ENCODE assay signal across 22 cellular contexts in the genomic region with DNA sequence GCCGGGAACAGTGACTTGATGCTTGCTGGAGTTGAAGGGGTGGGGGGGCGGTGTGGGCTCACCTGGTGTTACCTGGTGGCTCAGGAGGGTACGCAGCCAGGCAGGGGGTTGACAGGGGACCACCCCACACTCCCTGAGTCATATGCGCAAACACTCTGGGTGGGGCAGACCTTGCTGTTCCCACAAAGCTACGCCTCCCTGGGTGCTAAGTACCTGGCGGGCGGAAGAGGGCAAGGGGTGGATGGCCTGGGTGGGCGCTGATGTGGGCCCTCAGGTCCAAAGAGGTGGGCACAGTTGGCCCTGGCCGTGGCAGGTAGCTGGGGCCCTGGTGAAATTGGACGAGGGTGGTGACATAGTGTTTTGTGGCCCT. TPM values are rescaled to one million over a fixed set of nuclear protein-coding genes. Genes with fewer than 3 reads are reported as not detected.
A peak's percentile ranks its signal among the peaks of the same experiment; 100 is the strongest.
DNase-seq lines count a peak whose midpoint lies in the region; ATAC-seq and TF ChIP-seq lines count a peak whose summit lies in the region.
"Had no signal": no experiment of that assay in that cellular context is flagged by ENCODE, and none has a peak within 500 bp of the region (broad histone marks: within the 10 kb centered on the region; RNA-seq: fewer than 3 reads in every experiment).

No MANE protein-coding gene starts in this region.

- H3K36me3 Mint-ChIP-seq in chondrocyte (ENCODE audit: low read depth) (peaks cover 13% of the 10 kb centered on the region), osteocyte (ENCODE audit: unreplicated experiment) (peaks cover 13% of the 10 kb centered on the region)

- ATAC-seq in Panc1 (no peak), GM19324 (IDR thresholded peaks at IDR 0.05; ENCODE audit: low FRiP score, unreplicated experiment) (no peak)

- TF ChIP-seq POLR2A in suprapubic skin (IDR thresholded peaks at IDR 0.05): no peak

- TF ChIP-seq CTCF in Panc1 (IDR thresholded peaks at IDR 0.05): no peak
- TF ChIP-seq CTCF in chondrocyte (IDR thresholded peaks at IDR 0.05): no peak
- no peak for TF ChIP-seq CTCF in osteocyte (IDR thresholded peaks at IDR 0.05)
- TF ChIP-seq CTCF in suprapubic skin (IDR thresholded peaks at IDR 0.05): no peak

- H3K36me3 ChIP-seq in BLaER1: no peaks in the 10 kb centered on the region
- H3K36me3 ChIP-seq in Panc1 (ENCODE audit: control insufficient read depth, insufficient read depth, low read length): no peaks in the 10 kb centered on the region; the same call in none of the 2 replicates
- H3K36me3 ChIP-seq in suprapubic skin: peaks cover 12% of the 10 kb centered on the region
- H3K36me3 ChIP-seq: lower lobe of right lung, MG63, ovary, right atrium auricular region had no signal

- POLR2A ChIA-PET in Panc1 (lab: Charles Lee): interaction anchor here (0.6 to 0.9 kb wide), 4 partner anchors 12 to 548 kb away, joined by 3 to 19 read pairs (median 6); no protein-coding TSS in a partner anchor

- H3K27me3 ChIP-seq in BLaER1 (0 out of 2 replicates have a peak, but pooled peaks cover under 1% of the 10 kb centered on the region), Panc1 (ENCODE audit: control insufficient read depth, insufficient read depth, low read length) (no peaks in the 10 kb centered on the region), suprapubic skin (no peaks in the 10 kb centered on the region)
- H3K27me3 ChIP-seq: foreskin keratinocyte, MG63, ovary, right atrium auricular region had no signal

- in situ Hi-C loops in Panc1 (cut with HindIII; ENCODE audit: low pct_unique_long_range_greater_than_20kb, low sequenced_read_pairs): no loop called here

- intact Hi-C loops in Panc1 (cut with micrococcal nuclease; ENCODE audit: unreplicated experiment): no loop called here

- CTCF ChIA-PET in Panc1 (lab: Charles Lee): interaction anchor here (0.7 kb wide), 1 partner anchor 123 kb away, joined by 12 read pairs; no protein-coding TSS in a partner anchor

- peak overlapping the region; percentile 78 for H3K9ac ChIP-seq in BLaER1

- H3K9me3 ChIP-seq in BLaER1 (no peaks in the 10 kb centered on the region), Panc1 (ENCODE audit: control insufficient read depth, insufficient read depth, low read depth, low read length) (no peaks in the 10 kb centered on the region), suprapubic skin (no peaks in the 10 kb centered on the region)
- H3K9me3 ChIP-seq: lower lobe of right lung, MG63, ovary, right atrium auricular region had no signal

- peaks cover 84% of the 10 kb centered on the region for H3K4me1 ChIP-seq in BLaER1
- H3K4me1 ChIP-seq in Panc1 (ENCODE audit: control insufficient read depth, insufficient read depth, low read length): peaks cover 82% of the 10 kb centered on the region
- peaks cover 21% of the 10 kb centered on the region for H3K4me1 ChIP-seq in suprapubic skin

- H3K27me3 Mint-ChIP-seq in chondrocyte (ENCODE audit: low read depth): no peaks in the 10 kb centered on the region
- H3K27me3 Mint-ChIP-seq in osteocyte (ENCODE audit: unreplicated experiment): no peaks in the 10 kb centered on the region

- H3K4me2 ChIP-seq in BLaER1: peak overlapping the region; percentile 99

- BruUV-seq in Panc1 (replicated peaks; lab: Mats Ljungman, UMichigan): no TSS peak

- peak overlapping the region; percentile 91 for H3K27ac ChIP-seq in BLaER1
- H3K27ac ChIP-seq in Panc1 (ENCODE audit: low read length): peak overlapping the region; percentile 93
- H3K27ac ChIP-seq in suprapubic skin: no peak overlapping the region
- H3K27ac ChIP-seq: foreskin keratinocyte, HL-60, lower lobe of right lung, ovary, right atrium auricular region had no signal

- DNase-seq in Panc1 (ENCODE audit: low read depth, low spot score) (no peak), chondrocyte (ENCODE audit: low spot score) (no peak), osteocyte (ENCODE audit: extremely low spot score, unreplicated experiment) (no peak), NCI-H446 treated with DMSO at 0.1 percent for 48 hours (lab: John Stamatoyannopoulos, UW) (no peak), suprapubic skin (ENCODE audit: low spot score in 2 of 2) (no peak), DMS79 (lab: John Stamatoyannopoulos, UW) (no peak)
- DNase-seq: activated CD4-positive, alpha-beta T cell treated with anti-CD3 and anti-CD28 coated beads for 48 hours; EL; lower lobe of right lung; MG63; NCI-H1436 treated with DMSO at 0.1 percent for 48 hours; NCI-H526 treated with DMSO at 0.1 percent for 48 hours; stimulated activated CD8-positive, alpha-beta memory T cell treated with anti-CD3 and anti-CD28 coated beads, Interleukin-4, amount 100 ng/mL, for 48 hours; T-helper 1 cell had no signal

- no peak for TF ChIP-seq EP300 in suprapubic skin (IDR thresholded peaks at IDR 0.05)

- H3K4me3 ChIP-seq in BLaER1 (peak overlapping the region; percentile 54), Panc1 (ENCODE audit: low read depth in 2 of 2, low read length in 2 of 2) (no peak overlapping the region), suprapubic skin (no peak overlapping the region)
- H3K4me3 ChIP-seq: lower lobe of right lung, MG63, ovary, right atrium auricular region had no signal

- H3K27ac Mint-ChIP-seq in chondrocyte (ENCODE audit: unreplicated experiment) (peak overlapping the region; percentile 89), osteocyte (ENCODE audit: unreplicated experiment) (peak overlapping the region; percentile 72)
- H3K27ac Mint-ChIP-seq: activated T-helper 2 cell treated with anti-CD3 and anti-CD28 coated beads, Interferon-gamma antibody, Interleukin-2, Interleukin-4, amounts not matched to agents 10 μg/mL and 5 μg/mL and 100 μg/mL, durations not matched to agents 14 hours and 24 hours and 36 hours; IgD-negative memory B cell had no signal

- no peak overlapping the region for H3K4me3 Mint-ChIP-seq in chondrocyte (ENCODE audit: unreplicated experiment)
- H3K4me3 Mint-ChIP-seq in osteocyte (ENCODE audit: unreplicated experiment): peak overlapping the region; percentile 42

- H4K20me1 ChIP-seq in BLaER1: peaks cover 58% of the 10 kb centered on the region

- 78% methylated on average over 8 of the region's 10 CpGs for WGBS in suprapubic skin

- no peaks in the 10 kb centered on the region for H3K9me3 Mint-ChIP-seq in chondrocyte (ENCODE audit: low read depth)
- H3K9me3 Mint-ChIP-seq in osteocyte (ENCODE audit: unreplicated experiment): no peaks in the 10 kb centered on the region
- H3K9me3 Mint-ChIP-seq: activated T-helper 2 cell treated with anti-CD3 and anti-CD28 coated beads, Interferon-gamma antibody, Interleukin-2, Interleukin-4, amounts not matched to agents 10 μg/mL and 5 μg/mL and 100 μg/mL, durations not matched to agents 14 hours and 24 hours and 36 hours; IgD-negative memory B cell had no signal

- peaks cover 43% of the 10 kb centered on the region for H3K4me1 Mint-ChIP-seq in chondrocyte (ENCODE audit: low read depth)
- H3K4me1 Mint-ChIP-seq in osteocyte (ENCODE audit: unreplicated experiment): peaks cover 40% of the 10 kb centered on the region

RNA-seq across cellular contexts. Expression of a gene that starts 13.9 kb away (rescaled TPM):
- total RNA-seq in Panc1 (2021; ENCODE audit: unreplicated experiment) (80.9 TPM), chondrocyte (19.1 to 33.5 TPM (median 20.9 TPM) in 3 replicates), osteocyte (21.7 and 24.0 TPM in 2 replicates), suprapubic skin (1 to 10 TPM; 3.3 to 6.0 (median 4.3) TPM)
- 75.5 TPM for polyA plus RNA-seq in Panc1 (2012; ENCODE audit: insufficient read length)

RNA-seq across cellular contexts. Expression of a gene that starts 22.1 kb away (rescaled TPM):
- 124 TPM for total RNA-seq in Panc1 (2021; ENCODE audit: unreplicated experiment)
- polyA plus RNA-seq in Panc1 (2012; ENCODE audit: insufficient read length): 228 TPM
- 39.2 to 43.4 TPM (median 42.6 TPM) in 3 replicates for total RNA-seq in chondrocyte
- total RNA-seq in osteocyte: 47.2 and 56.7 TPM in 2 replicates
- 10 to 100 TPM; 48.1 to 65.8 (median 53.8) TPM for total RNA-seq in suprapubic skin

RNA-seq across cellular contexts. Expression of a gene that starts 22.3 kb away (rescaled TPM):
- total RNA-seq in Panc1 (2021; ENCODE audit: unreplicated experiment) (11.1 TPM), chondrocyte (9.5 to 15.2 TPM (median 10.2 TPM) in 3 replicates), osteocyte (13.8 and 14.5 TPM in 2 replicates), suprapubic skin (1 to 10 TPM; 4.4 to 4.9 (median 4.8) TPM)
- 6.5 TPM for polyA plus RNA-seq in Panc1 (2012; ENCODE audit: insufficient read length)

RNA-seq across cellular contexts. Expression of a gene that starts 33.1 kb away (rescaled TPM):
- total RNA-seq in Panc1 (2021; ENCODE audit: unreplicated experiment) (54.2 TPM), chondrocyte (11.2 to 15.3 TPM (median 15.0 TPM) in 3 replicates), osteocyte (14.0 and 17.4 TPM in 2 replicates), suprapubic skin (10 to 100 TPM; 15.2 to 39.4 (median 23.7) TPM)
- polyA plus RNA-seq in Panc1 (2012; ENCODE audit: insufficient read length): 53.1 TPM

RNA-seq across cellular contexts. Expression of a gene that starts 37.9 kb away (rescaled TPM):
- 4.4 TPM for total RNA-seq in Panc1 (2021; ENCODE audit: unreplicated experiment)
- polyA plus RNA-seq in Panc1 (2012; ENCODE audit: insufficient read length): 6.8 TPM
- total RNA-seq in chondrocyte: 4.9 to 6.6 TPM (median 6.2 TPM) in 3 replicates
- total RNA-seq in osteocyte: 5.0 and 6.2 TPM in 2 replicates
- 1 to 10 TPM; 1.9 to 3.5 (median 2.1) TPM for total RNA-seq in suprapubic skin
